ENCODE assay signal across 13 cellular contexts in genomic region chr12:93943766-93944165, GRCh38.
DNase-seq lines count a peak whose midpoint lies in the region; ATAC-seq and TF ChIP-seq lines count a peak whose summit lies in the region.
"Had no signal": no experiment of that assay in that cellular context is flagged by ENCODE, and none has a peak within 500 bp of the region (broad histone marks: within the 10 kb centered on the region; RNA-seq: fewer than 3 reads in every experiment).

No MANE protein-coding gene starts in this region.

- POLR2A ChIA-PET in MCF 10A (lab: Yijun Ruan, JAX): interaction anchor here (0.7 kb wide), 1 partner anchor 82 kb away, joined by 3 read pairs; no protein-coding TSS in a partner anchor

- H3K36me3 Mint-ChIP-seq in MCF 10A (ENCODE audit: insufficient read depth, unreplicated experiment): no peaks in the 10 kb centered on the region

- TF ChIP-seq POLR2A in breast epithelium (IDR thresholded peaks at IDR 0.05): no peak

- no peaks in the 10 kb centered on the region for H3K4me1 ChIP-seq in breast epithelium

- ATAC-seq in HG02798 (IDR thresholded peaks at IDR 0.05; ENCODE audit: poor library complexity, unreplicated experiment): no peak
- ATAC-seq: naive thymus-derived CD4-positive, alpha-beta T cell; stimulated activated naive CD8-positive, alpha-beta T cell treated with anti-CD3 and anti-CD28 coated beads, Interleukin-15, amount 100 ng/mL, for 72 hours had no signal

- no peaks in the 10 kb centered on the region for H3K27me3 Mint-ChIP-seq in MCF 10A (ENCODE audit: insufficient read depth, unreplicated experiment)

- no peak overlapping the region for H3K27ac ChIP-seq in breast epithelium
- H3K27ac ChIP-seq: hepatocyte had no signal

- CTCF ChIA-PET in MCF 10A (lab: Yijun Ruan, JAX): interaction anchor here (1.2 kb wide), 1 partner anchor 177 kb away, joined by 5 read pairs; no protein-coding TSS in a partner anchor

- no TSS peak for BruUV-seq in MCF 10A (replicated peaks; lab: Mats Ljungman, UMichigan)

- H3K27ac Mint-ChIP-seq in MCF 10A (ENCODE audit: low read depth, unreplicated experiment): peak overlapping the region; percentile 87
- H3K27ac Mint-ChIP-seq: naive thymus-derived CD4-positive, alpha-beta T cell; stimulated activated naive CD8-positive, alpha-beta T cell treated with anti-CD3 and anti-CD28 coated beads, Interleukin-15, amount 100 ng/mL, for 72 hours had no signal

- H3K9me3 ChIP-seq in breast epithelium: no peaks in the 10 kb centered on the region

- no peaks in the 10 kb centered on the region for H3K27me3 ChIP-seq in breast epithelium
- H3K27me3 ChIP-seq: hepatocyte had no signal

- peak overlapping the region; percentile 32 for H3K4me3 Mint-ChIP-seq in MCF 10A (ENCODE audit: unreplicated experiment)
- H3K4me3 Mint-ChIP-seq: naive thymus-derived CD4-positive, alpha-beta T cell; stimulated activated naive CD8-positive, alpha-beta T cell treated with anti-CD3 and anti-CD28 coated beads, Interleukin-15, amount 100 ng/mL, for 72 hours had no signal

- H3K4me1 Mint-ChIP-seq in MCF 10A (ENCODE audit: insufficient read depth, unreplicated experiment): peaks cover 35% of the 10 kb centered on the region
- H3K4me1 Mint-ChIP-seq: stimulated activated naive CD8-positive, alpha-beta T cell treated with anti-CD3 and anti-CD28 coated beads, Interleukin-15, amount 100 ng/mL, for 72 hours had no signal

- H3K9me3 Mint-ChIP-seq in MCF 10A (ENCODE audit: unreplicated experiment): peaks cover 7% of the 10 kb centered on the region

- peak; percentile 58 for DNase-seq in MCF 10A (ENCODE audit: unreplicated experiment)
- no peak for DNase-seq in breast epithelium (ENCODE audit: low spot score in 2 of 2)
- peak; percentile 54 to 66 for DNase-seq in cardiac fibroblast (ENCODE audit: low read depth in 2 of 2)
- peak; percentile 60 for DNase-seq in kidney glomerular epithelial cell (lab: John Stamatoyannopoulos, UW)
- no peak for DNase-seq in DMS153 treated with DMSO at 0.1 percent for 48 hours (lab: John Stamatoyannopoulos, UW; ENCODE audit: unreplicated experiment)
- no peak for DNase-seq in SIG-M5 (lab: John Stamatoyannopoulos, UW)
- no peak for DNase-seq in NCI-H526 treated with DMSO at 0.1 percent for 48 hours (lab: John Stamatoyannopoulos, UW)
- DNase-seq: central memory CD4-positive, alpha-beta T cell; naive thymus-derived CD4-positive, alpha-beta T cell; NCI-H1694 treated with DMSO at 0.1 percent for 48 hours; stimulated activated naive CD8-positive, alpha-beta T cell treated with anti-CD3 and anti-CD28 coated beads, Interleukin-15, amount 100 ng/mL, for 72 hours had no signal

- H3K36me3 ChIP-seq in breast epithelium: no peaks in the 10 kb centered on the region

- TF ChIP-seq CTCF in MCF 10A (IDR thresholded peaks at IDR 0.05; ENCODE audit: unreplicated experiment) (no peak), breast epithelium (IDR thresholded peaks at IDR 0.05) (no peak), cardiac fibroblast (IDR thresholded peaks at IDR 0.05; ENCODE audit: low read depth, low read length) (no peak)

- intact Hi-C loops in MCF 10A (cut with micrococcal nuclease): no loop called here
- intact Hi-C loops in breast epithelium (cut with DNase I; ENCODE audit: low total_unique reads): loop anchor here (5.0 kb wide), 1 partner anchor 456 kb away; no protein-coding TSS in a partner anchor

- H3K4me3 ChIP-seq in breast epithelium (no peak overlapping the region), cardiac fibroblast (replicated peaks in 1 of 2; ENCODE audit: low read depth in 2 of 2, low read length in 2 of 2) (no peak overlapping the region)
- H3K4me3 ChIP-seq: hepatocyte had no signal

Comparison
In these comparisons a context has a peak if more than half of its experiments do, and no peak if none do; other contexts are left out.
1. DNase-seq: peak in MCF 10A (single experiment), cardiac fibroblast (2 of 2) and kidney glomerular epithelial cell (single experiment); none in breast epithelium (0 of 2), DMS153 treated with DMSO at 0.1 percent for 48 hours (single experiment), SIG-M5 (single experiment) and NCI-H526 treated with DMSO at 0.1 percent for 48 hours (single experiment).